Comparison of ENCODE assay signal across 10 cellular contexts in genomic region chr11:35163209-35163608, GRCh38. TPM values are rescaled to one million over a fixed set of nuclear protein-coding genes. Genes with fewer than 3 reads are reported as not detected.
DNase-seq lines count a peak whose midpoint lies in the region; ATAC-seq and TF ChIP-seq lines count a peak whose summit lies in the region.
"Had no signal": no experiment of that assay in that cellular context is flagged by ENCODE, and none has a peak within 500 bp of the region (broad histone marks: within the 10 kb centered on the region; RNA-seq: fewer than 3 reads in every experiment).

No MANE protein-coding gene starts in this region.

- H3K27me3 ChIP-seq in smooth muscle cell (ENCODE audit: low read depth) (no peaks in the 10 kb centered on the region), endodermal cell (ENCODE audit: control insufficient read depth, insufficient read depth, low read length, poor library complexity, severe bottlenecking) (peaks cover 4% of the 10 kb centered on the region)

- POLR2A ChIA-PET in OCI-LY7 (lab: Charles Lee) = interaction anchor here (0.7 to 2.0 kb wide), 14 partner anchors 8 to 221 kb away, joined by 3 to 5 read pairs (median 4); no protein-coding TSS in a partner anchor

- H3K4me1 Mint-ChIP-seq in effector memory CD8-positive, alpha-beta T cell (ENCODE audit: low read depth in 2 of 2) = peaks cover 87 to 90% of the 10 kb centered on the region in 2 donors
- H3K4me1 Mint-ChIP-seq in endodermal cell = peaks cover 50% of the 10 kb centered on the region

- H3K36me3 ChIP-seq in OCI-LY7 (ENCODE audit: insufficient read depth, low read length) = no peaks in the 10 kb centered on the region
- H3K36me3 ChIP-seq in smooth muscle cell (ENCODE audit: low read depth) = no peaks in the 10 kb centered on the region
- H3K36me3 ChIP-seq in endodermal cell (ENCODE audit: control insufficient read depth, insufficient read depth, low read length) = no peaks in the 10 kb centered on the region

- H3K27ac ChIP-seq in OCI-LY7 (ENCODE audit: low read depth, low read length, poor library complexity, severe bottlenecking) (no peak overlapping the region), smooth muscle cell (ENCODE audit: low read depth) (peak overlapping the region; percentile 34), endodermal cell (ENCODE audit: low read depth, low read length) (no peak overlapping the region)

- peaks cover 43% of the 10 kb centered on the region for H3K4me1 ChIP-seq in OCI-LY7 (ENCODE audit: insufficient read depth, low read length, poor library complexity, severe bottlenecking)
- peaks cover 31% of the 10 kb centered on the region for H3K4me1 ChIP-seq in smooth muscle cell (ENCODE audit: low read depth)
- H3K4me1 ChIP-seq in endodermal cell (ENCODE audit: control insufficient read depth, insufficient read depth, low read length) = peaks cover 30% of the 10 kb centered on the region

- no peaks in the 10 kb centered on the region for H4K20me1 ChIP-seq in OCI-LY7 (ENCODE audit: insufficient read depth, low read length)
- peaks cover 32% of the 10 kb centered on the region for H4K20me1 ChIP-seq in smooth muscle cell (ENCODE audit: low read depth)

- no peaks in the 10 kb centered on the region for H3K9me3 ChIP-seq in OCI-LY7 (ENCODE audit: low read length)
- H3K9me3 ChIP-seq in smooth muscle cell (replicated peaks; ENCODE audit: low read depth) = no peaks in the 10 kb centered on the region
- H3K9me3 ChIP-seq in endodermal cell (ENCODE audit: control insufficient read depth, low read length) = no peaks in the 10 kb centered on the region

- peak overlapping the region; percentile 77 to 79 for H3K4me3 Mint-ChIP-seq in effector memory CD8-positive, alpha-beta T cell
- H3K4me3 Mint-ChIP-seq in endodermal cell = no peak overlapping the region
- H3K4me3 Mint-ChIP-seq: H9 had no signal

- H3K9me3 Mint-ChIP-seq in effector memory CD8-positive, alpha-beta T cell = no peaks in the 10 kb centered on the region
- no peaks in the 10 kb centered on the region for H3K9me3 Mint-ChIP-seq in endodermal cell
- H3K9me3 Mint-ChIP-seq: H9 had no signal

- peak overlapping the region; percentile 99 to 100 for H3K27ac Mint-ChIP-seq in effector memory CD8-positive, alpha-beta T cell
- H3K27ac Mint-ChIP-seq in endodermal cell = no peak overlapping the region

- no peak for DNase-seq in OCI-LY7 (ENCODE audit: low spot score)
- DNase-seq in effector memory CD8-positive, alpha-beta T cell = no peak
- no peak for DNase-seq in smooth muscle cell (lab: John Stamatoyannopoulos, UW; ENCODE audit: unreplicated experiment)
- no peak for DNase-seq in 8988T
- DNase-seq in endodermal cell = no peak
- no peak for DNase-seq in GM20000 (ENCODE audit: low spot score)
- DNase-seq: H9, kidney, NCI-H774 had no signal

- H2AFZ ChIP-seq in OCI-LY7 (ENCODE audit: low read length) (peak overlapping the region; percentile 21; the same call in 1 of the 2 replicates), smooth muscle cell (ENCODE audit: low read depth) (no peak overlapping the region)

- H3K4me2 ChIP-seq in OCI-LY7 (ENCODE audit: low read length) (peak overlapping the region; percentile 40), smooth muscle cell (peak overlapping the region; percentile 15)

- no peak for TF ChIP-seq CTCF in OCI-LY7 (conservative IDR thresholded peaks at IDR 0.05; ENCODE audit: low read length)
- TF ChIP-seq CTCF in smooth muscle cell (IDR thresholded peaks at IDR 0.05; ENCODE audit: borderline replicate concordance, insufficient read depth, poor library complexity, severe bottlenecking) = no peak
- no peak for TF ChIP-seq CTCF in endodermal cell (conservative IDR thresholded peaks at IDR 0.05)
- TF ChIP-seq CTCF in GM20000 (IDR thresholded peaks at IDR 0.05; ENCODE audit: extremely low read depth, missing control alignments) = no peak

- no peaks in the 10 kb centered on the region for H3K79me2 ChIP-seq in OCI-LY7 (ENCODE audit: insufficient read depth, low read depth, low read length)
- H3K79me2 ChIP-seq in smooth muscle cell (ENCODE audit: low read depth) = peaks cover 14% of the 10 kb centered on the region

- H3K36me3 Mint-ChIP-seq in effector memory CD8-positive, alpha-beta T cell (ENCODE audit: insufficient read depth) = peaks cover 90% of the 10 kb centered on the region
- no peaks in the 10 kb centered on the region for H3K36me3 Mint-ChIP-seq in endodermal cell (ENCODE audit: low read depth)

- intact Hi-C loops in OCI-LY7 (cut with micrococcal nuclease; ENCODE audit: unreplicated experiment) = loop anchor here (1.0 to 5.0 kb wide), 5 partner anchors 57 to 236 kb away; no protein-coding TSS in a partner anchor

- no peaks in the 10 kb centered on the region for H3K27me3 Mint-ChIP-seq in effector memory CD8-positive, alpha-beta T cell
- H3K27me3 Mint-ChIP-seq in endodermal cell (ENCODE audit: insufficient read depth) = peaks cover 30% of the 10 kb centered on the region

- no TSS peak for BruUV-seq in OCI-LY7 (replicated peaks; lab: Mats Ljungman, UMichigan)

- H3K4me3 ChIP-seq in GM08714 (ENCODE audit: low read length) (peak overlapping the region; percentile 6; the same call in 1 of the 2 replicates), OCI-LY7 (ENCODE audit: low read depth, low read length, poor library complexity, severe bottlenecking) (no peak overlapping the region), smooth muscle cell (no peak overlapping the region), endodermal cell (ENCODE audit: low read length) (no peak overlapping the region)

- CTCF ChIA-PET in OCI-LY7 (lab: Charles Lee; ENCODE audit: unreplicated experiment) = interaction anchor here (0.8 kb wide), 1 partner anchor 9 kb away, joined by 3 read pairs; no protein-coding TSS in a partner anchor

- 88% methylated on average over 2 of the region's 2 CpGs for WGBS in smooth muscle cell (ENCODE audit: low lambda C conversion rate)
- 96 to 100% methylated on average over 1 to 2 of the region's 2 CpGs for WGBS in endodermal cell (ENCODE audit: insufficient coverage in 1 of 2, insufficient read length in 1 of 2), 2 experiments

- no peaks in the 10 kb centered on the region for H3K9me2 ChIP-seq in OCI-LY7 (ENCODE audit: insufficient read depth, low read length)

- no peak for ATAC-seq in effector memory CD8-positive, alpha-beta T cell (replicated peaks)

- H3K9ac ChIP-seq in smooth muscle cell (ENCODE audit: low read depth) (no peak overlapping the region), endodermal cell (ENCODE audit: extremely low read depth, low read length, poor library complexity, severe bottlenecking) (no peak overlapping the region)

- H3F3A ChIP-seq in smooth muscle cell (ENCODE audit: low read depth) = peaks cover 3% of the 10 kb centered on the region

RNA-seq across cellular contexts. Expression of gene CD44, which starts 24.2 kb away (rescaled TPM):
- total RNA-seq in OCI-LY7 (2014; rRNA removed; shearing (Covaris generic)) = not detected in 2 replicates
- total RNA-seq in OCI-LY7 (2022) (0.07 and 0.55 TPM in 2 replicates), smooth muscle cell (143 and 248 TPM in 2 replicates), endodermal cell (1 to 10 TPM; 1.2 to 4.6 TPM)
- 116 and 174 TPM in 2 replicates for polyA plus RNA-seq in smooth muscle cell
- 5.6 TPM for polyA plus RNA-seq in endodermal cell (2013, experiment 1 of 2)
- polyA plus RNA-seq in endodermal cell (2013, experiment 2 of 2) = 8.0 TPM

Comparison
In these comparisons a context has a peak if more than half of its experiments do, and no peak if none do; other contexts are left out.
1. RNA of gene CD44, which starts 24.2 kb away (total RNA-seq): 143 to 248 TPM in smooth muscle cell; 1.2 to 4.6 TPM in endodermal cell and 0.07 to 0.55 TPM in OCI-LY7; every median in the first group is over 10 times any median in the second.